In genomic region chr1:178411756-178412399, GRCh38 we compare ENCODE assay signal across 11 cellular contexts.
DNase-seq lines count a peak whose midpoint lies in the region; ATAC-seq and TF ChIP-seq lines count a peak whose summit lies in the region.
"Had no signal": no experiment of that assay in that cellular context is flagged by ENCODE, and none has a peak within 500 bp of the region (broad histone marks: within the 10 kb centered on the region; RNA-seq: fewer than 3 reads in every experiment).

No MANE protein-coding gene starts in this region.

- H3K27ac ChIP-seq in MM.1S (ENCODE audit: low read length) (peak overlapping the region; percentile 16; the same call in 1 of the 2 replicates), smooth muscle cell (ENCODE audit: low read depth) (no peak overlapping the region)

- H3K9ac ChIP-seq in MM.1S (ENCODE audit: low read length) (no peak overlapping the region), smooth muscle cell (ENCODE audit: low read depth) (no peak overlapping the region)

- H3K4me2 ChIP-seq in MM.1S (ENCODE audit: low read depth, low read length) (peak overlapping the region; percentile 67), smooth muscle cell (no peak overlapping the region)

- no peaks in the 10 kb centered on the region for H3K9me3 ChIP-seq in MM.1S (replicated peaks; ENCODE audit: insufficient read depth, low read length)
- H3K9me3 ChIP-seq in smooth muscle cell (replicated peaks; ENCODE audit: low read depth) = peaks cover 4% of the 10 kb centered on the region
- H3K9me3 ChIP-seq in BE2C = no peaks in the 10 kb centered on the region

- no peak for TF ChIP-seq CTCF in MM.1S (IDR thresholded peaks at IDR 0.05; ENCODE audit: low read length)
- no peak for TF ChIP-seq CTCF in smooth muscle cell (IDR thresholded peaks at IDR 0.05; ENCODE audit: borderline replicate concordance, insufficient read depth, poor library complexity, severe bottlenecking)
- no peak for TF ChIP-seq CTCF in BE2C (IDR thresholded peaks at IDR 0.05; ENCODE audit: low read depth, low read length)

- H3K36me3 ChIP-seq in MM.1S (replicated peaks; ENCODE audit: insufficient read depth, low read length) (no peaks in the 10 kb centered on the region), smooth muscle cell (ENCODE audit: low read depth) (no peaks in the 10 kb centered on the region), BE2C (no peaks in the 10 kb centered on the region)

- peaks cover 22% of the 10 kb centered on the region for H3K4me1 ChIP-seq in MM.1S (ENCODE audit: low read length)
- no peaks in the 10 kb centered on the region for H3K4me1 ChIP-seq in smooth muscle cell (ENCODE audit: low read depth)
- H3K4me1 ChIP-seq in BE2C = no peaks in the 10 kb centered on the region

- H3K9me2 ChIP-seq in MM.1S (replicated peaks; ENCODE audit: insufficient read depth, low read length) = no peaks in the 10 kb centered on the region

- 95% methylated on average over 7 of the region's 7 CpGs for WGBS in smooth muscle cell (ENCODE audit: low lambda C conversion rate)

- H3K4me3 ChIP-seq in MM.1S (ENCODE audit: low read length) = 0 out of 2 replicates have a peak overlapping the region, but pooled peaks have one; percentile 6
- no peak overlapping the region for H3K4me3 ChIP-seq in smooth muscle cell
- H3K4me3 ChIP-seq in BE2C (ENCODE audit: low read depth, low read length) = no peak overlapping the region

- peak; percentile 33 for DNase-seq in MM.1S
- no peak for DNase-seq in smooth muscle cell (lab: John Stamatoyannopoulos, UW; ENCODE audit: unreplicated experiment)
- DNase-seq in BE2C = no peak
- no peak for DNase-seq in COLO829 (ENCODE audit: low spot score)
- DNase-seq in Right ventricle myocardium inferior (ENCODE audit: missing footprints) = no peak
- DNase-seq: activated T-cell treated with anti-CD3 and anti-CD28 coated beads, Interleukin-2, amount 50 U/mL, for 24 hours; CD8-positive, alpha-beta memory T cell; NCI-H2029 had no signal

- intact Hi-C loops in Right ventricle myocardium inferior (cut with DNase I) = no loop called here

- H4K20me1 ChIP-seq in MM.1S (ENCODE audit: insufficient read depth, low read length) (no peaks in the 10 kb centered on the region), smooth muscle cell (ENCODE audit: low read depth) (peaks cover 7% of the 10 kb centered on the region)

- no peak overlapping the region for H2AFZ ChIP-seq in MM.1S (ENCODE audit: low read length)
- no peak overlapping the region for H2AFZ ChIP-seq in smooth muscle cell (ENCODE audit: low read depth)

- H3K79me2 ChIP-seq in MM.1S (ENCODE audit: low read length) (no peaks in the 10 kb centered on the region), smooth muscle cell (ENCODE audit: low read depth) (no peaks in the 10 kb centered on the region)

- H3K27me3 ChIP-seq in MM.1S (replicated peaks; ENCODE audit: insufficient read depth, low read length) = no peaks in the 10 kb centered on the region
- H3K27me3 ChIP-seq in smooth muscle cell (ENCODE audit: low read depth) = no peaks in the 10 kb centered on the region
- H3K27me3 ChIP-seq in BE2C = no peaks in the 10 kb centered on the region

- ATAC-seq in GM18520 (IDR thresholded peaks at IDR 0.05; ENCODE audit: unreplicated experiment) (peak; percentile 62), GM21390 (IDR thresholded peaks at IDR 0.05; ENCODE audit: unreplicated experiment) (peak; percentile 84), HG03025 (IDR thresholded peaks at IDR 0.05; ENCODE audit: low FRiP score, unreplicated experiment) (peak; percentile 63), Right ventricle myocardium inferior (no peak)

- H3F3A ChIP-seq in MM.1S (ENCODE audit: insufficient read depth, low read length) (peaks cover 10% of the 10 kb centered on the region), smooth muscle cell (ENCODE audit: low read depth) (no peaks in the 10 kb centered on the region)
